In genomic region chr3:123657111-123657510, GRCh38 we compare ENCODE assay signal across 2 cellular contexts.
TF ChIP-seq lines count a peak whose summit lies in the region.

No MANE protein-coding gene starts in this region.

TF ChIP-seq in IMR-90, 13 proteins besides CTCF, POLR2A, EP300 and RAD21:
- TF ChIP-seq ELK1 (IDR thresholded peaks at IDR 0.05; ENCODE audit: borderline replicate concordance, low read depth, low read length), result no peak
- no peak for TF ChIP-seq SMC3 (IDR thresholded peaks at IDR 0.05; ENCODE audit: low read depth, low read length)
- no peak for TF ChIP-seq FOS (IDR thresholded peaks at IDR 0.05; ENCODE audit: low read depth, low read length)
- TF ChIP-seq NFE2L2 (IDR thresholded peaks at IDR 0.05; ENCODE audit: low read depth, low read length), result no peak

TF ChIP-seq in HEK293T, 16 proteins besides CTCF, POLR2A, EP300 and RAD21 (continued from another document):
- TF ChIP-seq FOXM1 (IDR thresholded peaks at IDR 0.05; ENCODE audit: borderline replicate concordance) (no peak), PKNOX1 (IDR thresholded peaks at IDR 0.05) (no peak), SUZ12 (IDR thresholded peaks at IDR 0.05) (no peak), ARNT (IDR thresholded peaks at IDR 0.05) (no peak), L3MBTL2 (conservative IDR thresholded peaks at IDR 0.05) (no peak), FOXA1 (IDR thresholded peaks at IDR 0.05) (no peak)
